8 cellular contexts compared by ENCODE assay signal in the genomic region with DNA sequence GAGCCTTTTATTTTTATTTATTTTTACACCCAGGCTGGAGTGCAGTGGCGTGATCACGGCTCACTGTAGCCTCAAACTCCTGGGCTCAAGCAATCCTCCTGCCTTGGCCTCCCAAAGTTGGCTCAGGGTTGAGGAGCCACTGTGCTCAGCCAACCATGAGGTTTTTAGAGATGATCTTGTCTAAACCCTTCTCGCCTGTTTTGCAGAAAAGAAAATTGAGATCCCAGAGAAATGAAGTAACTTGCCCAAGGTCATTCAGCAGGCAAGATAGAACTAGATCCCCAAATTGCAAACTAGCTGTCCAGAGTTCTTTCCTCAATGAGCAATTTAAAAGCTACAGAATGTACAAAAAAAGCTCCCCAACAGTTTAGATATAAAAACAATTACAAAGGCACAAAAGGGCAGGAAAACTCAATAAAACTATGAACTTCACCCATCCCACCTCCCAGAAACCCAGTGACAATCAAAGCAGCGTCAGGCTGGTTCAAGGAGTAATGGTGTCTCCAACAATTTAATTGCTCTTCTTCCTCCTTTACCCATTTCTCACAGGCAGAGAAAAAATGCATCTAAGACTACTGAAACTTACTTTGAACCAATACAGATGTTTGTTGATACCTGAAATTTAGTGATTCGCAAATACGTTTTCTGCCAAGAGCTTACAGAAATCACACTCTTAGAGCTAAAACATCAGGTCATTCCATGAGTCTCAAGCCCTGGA. TPM values are rescaled to one million over a fixed set of nuclear protein-coding genes. Genes with fewer than 3 reads are reported as not detected.
DNase-seq lines count a peak whose midpoint lies in the region; ATAC-seq, FAIRE-seq and TF ChIP-seq lines count a peak whose summit lies in the region.

No MANE protein-coding gene starts in this region.

- TF ChIP-seq RAD21 in A549 (conservative IDR thresholded peaks at IDR 0.05 in 1 of 2, IDR thresholded peaks at IDR 0.05 in 1 of 2), result no peak

- CTCF ChIA-PET in A549 (lab: Yijun Ruan, JAX), result interaction anchor here (0.7 to 41.4 kb wide), 26 partner anchors 9 to 431 kb away, joined by 3 to 924 read pairs (median 19); a partner anchor contains a TSS

- TF ChIP-seq CTCF in A549 (IDR thresholded peaks at IDR 0.05), result no peak
- TF ChIP-seq CTCF in NB4 (IDR thresholded peaks at IDR 0.05; ENCODE audit: low read depth, low read length), result no peak
- TF ChIP-seq CTCF in dorsolateral prefrontal cortex (IDR thresholded peaks at IDR 0.05 in 54 of 56, conservative IDR thresholded peaks at IDR 0.05 in 2 of 56; ENCODE audit: low read depth in 1 of 56, partially characterized antibody in 56 of 56), result no peak

- ATAC-seq in A549 (peak; percentile 36 to 38; a peak in 3 of 6 replicates), GM21576 (IDR thresholded peaks at IDR 0.05; ENCODE audit: unreplicated experiment) (no peak)

- DNase-seq in A549 (ENCODE audit: low read depth in 1 of 2, low spot score in 1 of 2) (no peak), NB4 (ENCODE audit: low read depth) (no peak), dorsolateral prefrontal cortex (no peak), NCI-H1694 (lab: John Stamatoyannopoulos, UW) (no peak), NCI-H2227 (lab: John Stamatoyannopoulos, UW; ENCODE audit: unreplicated experiment) (no peak), inferior parietal cortex (ENCODE audit: extremely low spot score) (no peak)

- intact Hi-C loops in dorsolateral prefrontal cortex (cut with DNase I), result loop anchor here (1.0 to 5.0 kb wide), 2 partner anchors 104 to 105 kb away; no protein-coding TSS in a partner anchor

- no peaks in the 10 kb centered on the region for H3K36me3 ChIP-seq in mucosa of stomach (ENCODE audit: control insufficient read depth, insufficient read depth, low read length)

- H3K4me3 ChIP-seq in A549 (peak overlapping the region; percentile 61), NB4 (ENCODE audit: low read depth, low read length) (peak overlapping the region; percentile 83), dorsolateral prefrontal cortex (peak overlapping the region in 58 of 59 donors; percentile 22 to 74 (median 56)), mucosa of stomach (ENCODE audit: low read length) (peak overlapping the region; percentile 73)

- H3K4me2 ChIP-seq in A549, result peak overlapping the region; percentile 80

- H3K9me3 ChIP-seq in A549, result no peaks in the 10 kb centered on the region
- H3K9me3 ChIP-seq in mucosa of stomach (ENCODE audit: control insufficient read depth, low read length), result no peaks in the 10 kb centered on the region

- TF ChIP-seq POLR2A in A549 (IDR thresholded peaks at IDR 0.05; ENCODE audit: low read length) (no peak), NB4 (IDR thresholded peaks at IDR 0.05; ENCODE audit: extremely low read depth, insufficient read length) (no peak)

- H3K27me3 ChIP-seq in dorsolateral prefrontal cortex, result peaks cover 0 to 25% (median 6%) of the 10 kb centered on the region in 45 donors
- no peaks in the 10 kb centered on the region for H3K27me3 ChIP-seq in mucosa of stomach (ENCODE audit: control insufficient read depth, insufficient read depth, low read length)

- no peak for TF ChIP-seq EP300 in A549 (IDR thresholded peaks at IDR 0.05)

- WGBS in A549 (ENCODE audit: missing lambda C conversion rate), result 3% methylated on average over 6 of the region's 6 CpGs

- POLR2A ChIA-PET in A549 (lab: Yijun Ruan, JAX), result interaction anchor here (0.5 to 5.7 kb wide), 13 partner anchors 8 to 594 kb away, joined by 3 to 114 read pairs (median 12); a partner anchor contains a TSS

- FAIRE-seq in A549 (lab: Jason Lieb, UNC), result peak; percentile 32

- H3K27ac ChIP-seq in A549 (peak overlapping the region; percentile 93), dorsolateral prefrontal cortex (peak overlapping the region in 51 of 59 donors; percentile 2 to 87 (median 70))

- H3K9ac ChIP-seq in mucosa of stomach (ENCODE audit: low read length), result peak overlapping the region; percentile 91

- H3K4me1 ChIP-seq in A549 (peaks cover 40% of the 10 kb centered on the region), mucosa of stomach (ENCODE audit: control insufficient read depth, insufficient read depth, low read length) (no peaks in the 10 kb centered on the region)

TF ChIP-seq in A549, 52 proteins besides CTCF, POLR2A, EP300 and RAD21:
- TF ChIP-seq, protein P1, sequence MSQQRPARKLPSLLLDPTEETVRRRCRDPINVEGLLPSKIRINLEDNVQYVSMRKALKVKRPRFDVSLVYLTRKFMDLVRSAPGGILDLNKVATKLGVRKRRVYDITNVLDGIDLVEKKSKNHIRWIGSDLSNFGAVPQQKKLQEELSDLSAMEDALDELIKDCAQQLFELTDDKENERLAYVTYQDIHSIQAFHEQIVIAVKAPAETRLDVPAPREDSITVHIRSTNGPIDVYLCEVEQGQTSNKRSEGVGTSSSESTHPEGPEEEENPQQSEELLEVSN (IDR thresholded peaks at IDR 0.05; ENCODE audit: borderline replicate concordance, low read depth), result 0 out of 2 replicates have a peak, but pooled peaks have one; percentile 10
- TF ChIP-seq RCOR1 (IDR thresholded peaks at IDR 0.05; ENCODE audit: low read depth, low read length) (no peak), FOSL2 (IDR thresholded peaks at IDR 0.05) (no peak), FOSL2 (CRISPR knock-in tag; IDR thresholded peaks at IDR 0.05) (no peak), KDM5A (IDR thresholded peaks at IDR 0.05) (no peak), FOSB (CRISPR knock-in tag; IDR thresholded peaks at IDR 0.05) (no peak), ZSCAN20 (CRISPR knock-in tag; IDR thresholded peaks at IDR 0.05) (no peak), JUNB (IDR thresholded peaks at IDR 0.05) (no peak)
- TF ChIP-seq, protein P2, sequence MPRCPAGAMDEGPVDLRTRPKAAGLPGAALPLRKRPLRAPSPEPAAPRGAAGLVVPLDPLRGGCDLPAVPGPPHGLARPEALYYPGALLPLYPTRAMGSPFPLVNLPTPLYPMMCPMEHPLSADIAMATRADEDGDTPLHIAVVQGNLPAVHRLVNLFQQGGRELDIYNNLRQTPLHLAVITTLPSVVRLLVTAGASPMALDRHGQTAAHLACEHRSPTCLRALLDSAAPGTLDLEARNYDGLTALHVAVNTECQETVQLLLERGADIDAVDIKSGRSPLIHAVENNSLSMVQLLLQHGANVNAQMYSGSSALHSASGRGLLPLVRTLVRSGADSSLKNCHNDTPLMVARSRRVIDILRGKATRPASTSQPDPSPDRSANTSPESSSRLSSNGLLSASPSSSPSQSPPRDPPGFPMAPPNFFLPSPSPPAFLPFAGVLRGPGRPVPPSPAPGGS (IDR thresholded peaks at IDR 0.05), result 0 out of 3 replicates have a peak, but pooled peaks have one; percentile 13
- TF ChIP-seq, protein P3, sequence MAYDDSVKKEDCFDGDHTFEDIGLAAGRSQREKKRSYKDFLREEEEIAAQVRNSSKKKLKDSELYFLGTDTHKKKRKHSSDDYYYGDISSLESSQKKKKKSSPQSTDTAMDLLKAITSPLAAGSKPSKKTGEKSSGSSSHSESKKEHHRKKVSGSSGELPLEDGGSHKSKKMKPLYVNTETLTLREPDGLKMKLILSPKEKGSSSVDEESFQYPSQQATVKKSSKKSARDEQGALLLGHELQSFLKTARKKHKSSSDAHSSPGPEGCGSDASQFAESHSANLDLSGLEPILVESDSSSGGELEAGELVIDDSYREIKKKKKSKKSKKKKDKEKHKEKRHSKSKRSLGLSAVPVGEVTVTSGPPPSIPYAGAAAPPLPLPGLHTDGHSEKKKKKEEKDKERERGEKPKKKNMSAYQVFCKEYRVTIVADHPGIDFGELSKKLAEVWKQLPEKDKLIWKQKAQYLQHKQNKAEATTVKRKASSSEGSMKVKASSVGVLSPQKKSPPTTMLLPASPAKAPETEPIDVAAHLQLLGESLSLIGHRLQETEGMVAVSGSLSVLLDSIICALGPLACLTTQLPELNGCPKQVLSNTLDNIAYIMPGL (CRISPR knock-in tag; IDR thresholded peaks at IDR 0.05; ENCODE audit: borderline replicate concordance), result no peak

RNA-seq across cellular contexts. Expression of a gene that starts 0.8 kb away (rescaled TPM):
- polyA plus RNA-seq in A549 (2011; rRNA removed) (229 and 265 TPM in 2 replicates), A549 (2017; fragmentation: RNase III; extraction: RNeasy Plus Mini Kit Qiagen cat#74134 plus additional on column Dnase treatment) (190 to 217 TPM (median 191 TPM) in 3 replicates)
- 117 TPM in 2 replicates for polyA plus RNA-seq in A549 (2012; cell fraction: cytosol; rRNA removed)
- polyA plus RNA-seq in A549 (2012; cell fraction: nucleus; rRNA removed), result 127 and 200 TPM in 2 replicates
- 195 and 221 TPM in 2 replicates for polyA minus RNA-seq in A549 (2011; rRNA and poly(A)+ RNA removed)
- 10 to 100 TPM in 91 of 120 experiments, 1 to 10 TPM in 29; 4.6 to 30.0 (median 12.5) TPM for total RNA-seq in dorsolateral prefrontal cortex

RNA-seq across cellular contexts. Expression of a gene that starts 15.0 kb away (rescaled TPM):
- 63.5 and 87.0 TPM in 2 replicates for polyA plus RNA-seq in A549 (2011; rRNA removed)
- polyA plus RNA-seq in A549 (2012; cell fraction: cytosol; rRNA removed), result 24.7 and 26.7 TPM in 2 replicates
- polyA plus RNA-seq in A549 (2012; cell fraction: nucleus; rRNA removed), result 12.1 and 18.0 TPM in 2 replicates
- polyA plus RNA-seq in A549 (2017; fragmentation: RNase III; extraction: RNeasy Plus Mini Kit Qiagen cat#74134 plus additional on column Dnase treatment), result 51.2 to 57.9 TPM (median 52.4 TPM) in 3 replicates
- 12.0 and 13.0 TPM in 2 replicates for polyA minus RNA-seq in A549 (2011; rRNA and poly(A)+ RNA removed)
- total RNA-seq in dorsolateral prefrontal cortex, result 1 to 10 TPM in 1 of 120 experiments, under 1 TPM in 23, not detected in 96; 0.22 to 1.9 (median 0.40) TPM
